7 cellular contexts compared by ENCODE assay signal in genomic region chr1:42736152-42736551, GRCh38. TPM values are rescaled to one million over a fixed set of nuclear protein-coding genes. Genes with fewer than 3 reads are reported as not detected.
A peak's percentile ranks its signal among the peaks of the same experiment; 100 is the strongest.
DNase-seq lines count a peak whose midpoint lies in the region; ATAC-seq and TF ChIP-seq lines count a peak whose summit lies in the region.
"Had no signal": no experiment of that assay in that cellular context is flagged by ENCODE, and none has a peak within 500 bp of the region (broad histone marks: within the 10 kb centered on the region; RNA-seq: fewer than 3 reads in every experiment).

No MANE protein-coding gene starts in this region.

- peaks cover 7% of the 10 kb centered on the region for H3K36me3 ChIP-seq in NT2/D1 (ENCODE audit: insufficient read depth, insufficient read length, low read length)

- no peaks in the 10 kb centered on the region for H3K9me3 ChIP-seq in NT2/D1 (ENCODE audit: insufficient read depth, low read length)

- H3K4me3 ChIP-seq in NT2/D1 (ENCODE audit: insufficient read length, low read depth), result no peak overlapping the region

- peak; percentile 38 for TF ChIP-seq CTCF in GM12872 (IDR thresholded peaks at IDR 0.05; ENCODE audit: insufficient read depth, low read depth, low read length)

- no peaks in the 10 kb centered on the region for H3K27me3 ChIP-seq in NT2/D1 (ENCODE audit: insufficient read depth, insufficient read length)

- peaks cover 49% of the 10 kb centered on the region for H3K4me1 ChIP-seq in NT2/D1 (ENCODE audit: insufficient read depth, insufficient read length)

- ATAC-seq in left colon (peak; percentile 76), HG03139 (IDR thresholded peaks at IDR 0.05; ENCODE audit: unreplicated experiment) (no peak), HG02642 (IDR thresholded peaks at IDR 0.05; ENCODE audit: poor library complexity, unreplicated experiment) (no peak)

- no peak for DNase-seq in NT2/D1 (ENCODE audit: low read depth, low spot score)
- DNase-seq in left colon, result peak; percentile 52 to 72
- DNase-seq in NCI-H1048 (lab: John Stamatoyannopoulos, UW), result no peak
- DNase-seq: stimulated activated naive CD4-positive, alpha-beta T cell treated with Interleukin-2 at 50 U/mL for 16 hours had no signal

- intact Hi-C loops in left colon (cut with DNase I, micrococcal nuclease), result no loop called here

- H3K9ac ChIP-seq in NT2/D1 (ENCODE audit: insufficient read length, low read depth), result peak overlapping the region; percentile 18

RNA-seq across cellular contexts. Expression of gene CLDN19, which starts 3.9 kb away (rescaled TPM):
- total RNA-seq in left colon, result not detected

RNA-seq across cellular contexts. Expression of gene P3H1, which starts 30.7 kb away (rescaled TPM):
- total RNA-seq in left colon, result 10 to 100 TPM in 1 of 2 donors, 1 to 10 TPM in 1; 7.0 to 10.6 TPM

RNA-seq across cellular contexts. Expression of gene C1orf50, which starts 30.9 kb away (rescaled TPM):
- 1 to 10 TPM; 5.6 to 8.7 TPM for total RNA-seq in left colon

RNA-seq across cellular contexts. Expression of gene TMEM269, which starts 48.6 kb away (rescaled TPM):
- 1 to 10 TPM in 1 of 2 donors, under 1 TPM in 1; 0.20 to 1.6 TPM for total RNA-seq in left colon

RNA-seq across cellular contexts. Expression of gene YBX1, which starts 53.9 kb away (rescaled TPM):
- 100 to 1,000 TPM; 419 to 437 TPM for total RNA-seq in left colon

Comparison
In these comparisons a context has a peak if more than half of its experiments do, and no peak if none do; other contexts are left out.
1. DNase-seq: peak in left colon (2 of 2); none in NT2/D1 (single experiment) and NCI-H1048 (single experiment).